1 cellular context compared by ENCODE assay signal in genomic region chr12:100545092-100545491, GRCh38.
TF ChIP-seq lines count a peak whose summit lies in the region.

No MANE protein-coding gene starts in this region.

TF ChIP-seq in IMR-90, 13 proteins besides CTCF, POLR2A, EP300 and RAD21:
- TF ChIP-seq RFX5 (IDR thresholded peaks at IDR 0.05; ENCODE audit: low read depth, low read length) (no peak), MAZ (IDR thresholded peaks at IDR 0.05; ENCODE audit: borderline replicate concordance, low read depth, low read length) (no peak), ELK1 (IDR thresholded peaks at IDR 0.05; ENCODE audit: borderline replicate concordance, low read depth, low read length) (no peak), FOS (IDR thresholded peaks at IDR 0.05; ENCODE audit: low read depth, low read length) (no peak)
